In the genomic region with DNA sequence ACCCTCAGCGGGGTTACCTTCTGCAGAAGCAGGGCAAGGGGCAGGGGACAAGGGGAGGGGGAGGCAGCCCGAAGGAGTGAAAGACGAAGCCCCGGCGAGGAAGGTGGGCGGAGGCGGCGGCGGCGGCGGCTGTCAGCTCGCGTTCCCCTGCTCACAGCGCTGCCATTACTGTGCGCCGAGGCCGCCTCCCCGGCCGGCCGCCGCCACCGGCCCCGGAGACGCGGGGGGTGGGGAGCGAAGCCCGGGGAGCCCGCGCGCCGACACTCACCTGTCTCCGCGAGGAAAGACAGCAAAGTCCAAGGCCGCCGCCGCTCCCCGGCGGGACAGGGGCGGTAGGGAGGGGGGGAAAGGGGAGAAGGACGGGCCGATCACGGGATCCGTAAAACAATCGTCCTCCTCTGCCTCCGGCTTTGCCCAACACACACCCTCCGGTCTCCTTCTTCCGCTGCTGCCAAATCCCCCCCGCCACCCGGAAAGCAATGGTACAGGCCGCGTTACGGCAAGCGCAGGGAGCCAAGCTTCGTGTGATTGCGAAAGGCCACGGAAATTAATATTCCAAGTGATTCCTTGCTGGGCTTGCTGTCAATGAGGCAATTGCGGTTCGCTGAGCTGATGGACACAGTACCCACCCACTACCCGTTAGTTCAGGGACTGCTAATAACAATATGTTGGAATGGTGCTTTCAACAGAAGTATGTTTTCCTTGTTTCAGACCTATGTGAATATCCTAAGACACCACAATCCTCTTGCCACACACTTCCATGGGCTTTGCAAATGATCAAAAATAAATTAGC, we compare ENCODE assay signal across 8 cellular contexts. TPM values are rescaled to one million over a fixed set of nuclear protein-coding genes. Genes with fewer than 3 reads are reported as not detected.
DNase-seq lines count a peak whose midpoint lies in the region; ATAC-seq and TF ChIP-seq lines count a peak whose summit lies in the region.

Gene CUL2, minus strand, starts transcription at position 180 of the 793 bp plus-strand sequence. CDS start 19,024 bp downstream, outside the sequence.

- DNase-seq in NCI-H1048 (lab: John Stamatoyannopoulos, UW) (peak; percentile 83), glomerular endothelial cell (ENCODE audit: extremely low read depth, low read depth, low spot score) (peak; percentile 68), occipital lobe (lab: John Stamatoyannopoulos, UW) (peak; percentile 93), suprapubic skin (ENCODE audit: low spot score in 2 of 2) (peak; percentile 97)

- under 1% methylated on average over 21 of the region's 59 CpGs for WGBS in suprapubic skin

- peak within 1 kb of the TSS; percentile 95 for H3K27ac Mint-ChIP-seq in activated naive CD4-positive, alpha-beta T cell treated with anti-CD3 and anti-CD28 coated beads, Interleukin-2, amount 50 U/mL, for 24 hours

- H3K27ac ChIP-seq in suprapubic skin, result peak within 1 kb of the TSS; percentile 95

- TF ChIP-seq CTCF in suprapubic skin (IDR thresholded peaks at IDR 0.05), result no peak

- H3K27me3 ChIP-seq in suprapubic skin, result no peaks in the 10 kb centered on the region

- no peaks in the 10 kb centered on the region for H3K27me3 Mint-ChIP-seq in activated naive CD4-positive, alpha-beta T cell treated with anti-CD3 and anti-CD28 coated beads, Interleukin-2, amount 50 U/mL, for 24 hours

- H3K9me3 Mint-ChIP-seq in activated naive CD4-positive, alpha-beta T cell treated with anti-CD3 and anti-CD28 coated beads, Interleukin-2, amount 50 U/mL, for 24 hours, result no peaks in the 10 kb centered on the region

- H3K4me3 ChIP-seq in GM08714 (ENCODE audit: low read length) (peak within 1 kb of the TSS; percentile 100), suprapubic skin (peak within 1 kb of the TSS; percentile 94)

- peaks cover 41% of the 10 kb centered on the region for H3K4me1 ChIP-seq in suprapubic skin

- peaks cover 3% of the 10 kb centered on the region for H3K36me3 Mint-ChIP-seq in activated naive CD4-positive, alpha-beta T cell treated with anti-CD3 and anti-CD28 coated beads, Interleukin-2, amount 50 U/mL, for 24 hours

- TF ChIP-seq EP300 in suprapubic skin (IDR thresholded peaks at IDR 0.05), result no peak

- H3K9me3 ChIP-seq in suprapubic skin, result peaks cover 4% of the 10 kb centered on the region

- H3K36me3 ChIP-seq in suprapubic skin, result no peaks in the 10 kb centered on the region

- ATAC-seq in HG02588 (IDR thresholded peaks at IDR 0.05; ENCODE audit: unreplicated experiment) (peak; percentile 97), SK-N-SH treated with all-trans-retinoic acid at 6 μM for 48 hours (peak; percentile 98)

- peak within 1 kb of the TSS; percentile 94 for H3K4me3 Mint-ChIP-seq in activated naive CD4-positive, alpha-beta T cell treated with anti-CD3 and anti-CD28 coated beads, Interleukin-2, amount 50 U/mL, for 24 hours

- peaks cover 51% of the 10 kb centered on the region for H3K4me1 Mint-ChIP-seq in activated naive CD4-positive, alpha-beta T cell treated with anti-CD3 and anti-CD28 coated beads, Interleukin-2, amount 50 U/mL, for 24 hours

- peak in 1 of 2 donors; percentile 27 for TF ChIP-seq POLR2A in suprapubic skin (IDR thresholded peaks at IDR 0.05)

TF ChIP-seq in SK-N-SH treated with all-trans-retinoic acid at 6 μM for 48 hours, 23 proteins besides CTCF, POLR2A, EP300 and RAD21:
- no peak for TF ChIP-seq PPARA (CRISPR knock-in tag; IDR thresholded peaks at IDR 0.05; ENCODE audit: borderline replicate concordance)
- TF ChIP-seq, protein P1, sequence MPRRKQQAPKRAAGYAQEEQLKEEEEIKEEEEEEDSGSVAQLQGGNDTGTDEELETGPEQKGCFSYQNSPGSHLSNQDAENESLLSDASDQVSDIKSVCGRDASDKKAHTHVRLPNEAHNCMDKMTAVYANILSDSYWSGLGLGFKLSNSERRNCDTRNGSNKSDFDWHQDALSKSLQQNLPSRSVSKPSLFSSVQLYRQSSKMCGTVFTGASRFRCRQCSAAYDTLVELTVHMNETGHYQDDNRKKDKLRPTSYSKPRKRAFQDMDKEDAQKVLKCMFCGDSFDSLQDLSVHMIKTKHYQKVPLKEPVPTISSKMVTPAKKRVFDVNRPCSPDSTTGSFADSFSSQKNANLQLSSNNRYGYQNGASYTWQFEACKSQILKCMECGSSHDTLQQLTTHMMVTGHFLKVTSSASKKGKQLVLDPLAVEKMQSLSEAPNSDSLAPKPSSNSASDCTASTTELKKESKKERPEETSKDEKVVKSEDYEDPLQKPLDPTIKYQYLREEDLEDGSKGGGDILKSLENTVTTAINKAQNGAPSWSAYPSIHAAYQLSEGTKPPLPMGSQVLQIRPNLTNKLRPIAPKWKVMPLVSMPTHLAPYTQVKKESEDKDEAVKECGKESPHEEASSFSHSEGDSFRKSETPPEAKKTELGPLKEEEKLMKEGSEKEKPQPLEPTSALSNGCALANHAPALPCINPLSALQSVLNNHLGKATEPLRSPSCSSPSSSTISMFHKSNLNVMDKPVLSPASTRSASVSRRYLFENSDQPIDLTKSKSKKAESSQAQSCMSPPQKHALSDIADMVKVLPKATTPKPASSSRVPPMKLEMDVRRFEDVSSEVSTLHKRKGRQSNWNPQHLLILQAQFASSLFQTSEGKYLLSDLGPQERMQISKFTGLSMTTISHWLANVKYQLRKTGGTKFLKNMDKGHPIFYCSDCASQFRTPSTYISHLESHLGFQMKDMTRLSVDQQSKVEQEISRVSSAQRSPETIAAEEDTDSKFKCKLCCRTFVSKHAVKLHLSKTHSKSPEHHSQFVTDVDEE (CRISPR knock-in tag; IDR thresholded peaks at IDR 0.05), result no peak
- no peak for TF ChIP-seq CSRNP3 (CRISPR knock-in tag; IDR thresholded peaks at IDR 0.05)
- TF ChIP-seq TCF4 (CRISPR knock-in tag; IDR thresholded peaks at IDR 0.05; ENCODE audit: borderline replicate concordance), result no peak
- no peak for TF ChIP-seq ARNTL (CRISPR knock-in tag; IDR thresholded peaks at IDR 0.05; ENCODE audit: borderline replicate concordance, low read depth)

RNA-seq across cellular contexts. Expression of gene CUL2, which starts in this region (rescaled TPM):
- 32.0 and 33.8 TPM in 2 replicates for total RNA-seq in glomerular endothelial cell
- total RNA-seq in occipital lobe, result 55.1 TPM
- 10 to 100 TPM; 15.7 to 23.1 (median 18.4) TPM for total RNA-seq in suprapubic skin

Comparison
In these comparisons a context has a peak if more than half of its experiments do, and no peak if none do; other contexts are left out.
1. Peak in every context shown above with its lines: DNase-seq, ATAC-seq, H3K4me3 ChIP-seq and H3K27ac ChIP-seq.